In the genomic region with DNA sequence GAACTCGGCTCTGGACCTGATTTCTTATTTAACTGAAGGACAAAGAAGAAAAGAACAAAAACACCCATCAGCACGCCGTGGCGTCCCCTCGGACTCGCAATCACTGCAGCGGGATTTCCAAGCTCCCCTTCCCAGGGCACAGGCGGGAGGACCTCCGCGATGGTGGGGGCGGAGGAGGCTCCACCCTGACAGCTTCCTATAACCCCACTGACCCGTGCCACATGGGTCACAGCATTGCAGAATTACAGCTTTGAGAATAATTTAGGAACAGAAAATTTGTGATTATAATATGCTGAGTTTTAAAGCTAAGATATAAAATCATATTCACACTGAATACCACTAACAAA, we compare ENCODE assay signal across 12 cellular contexts.
A peak's percentile ranks its signal among the peaks of the same experiment; 100 is the strongest.
DNase-seq lines count a peak whose midpoint lies in the region; ATAC-seq, FAIRE-seq and TF ChIP-seq lines count a peak whose summit lies in the region.
"Had no signal": no experiment of that assay in that cellular context is flagged by ENCODE, and none has a peak within 500 bp of the region (broad histone marks: within the 10 kb centered on the region; RNA-seq: fewer than 3 reads in every experiment).

No MANE protein-coding gene starts in this region.

- no peak for DNase-seq in H1 (ENCODE audit: low read depth in 1 of 2, low spot score in 2 of 2)
- DNase-seq in left lung: no peak
- DNase-seq in GM19240 (ENCODE audit: insufficient read length, low spot score): no peak
- no peak for DNase-seq in NCI-H2171 treated with DMSO at 0.1 percent for 48 hours (lab: John Stamatoyannopoulos, UW)
- DNase-seq: activated CD4-positive, alpha-beta T cell treated with anti-CD3 and anti-CD28 coated beads for 36 hours; activated gamma-delta T cell treated with Interleukin-2 at 50 U/mL for 16 hours; stimulated activated CD4-positive, alpha-beta T cell treated with anti-CD3 and anti-CD28 coated beads, Interleukin-4, amount 100 ng/mL, for 4 hours had no signal

- no peak overlapping the region for H2BK120ac ChIP-seq in H1 (replicated peaks; ENCODE audit: low read depth, low read length)

- H2BK12ac ChIP-seq in H1 (ENCODE audit: low read depth, low read length): no peak overlapping the region

- H3K27ac ChIP-seq in HUES48 (ENCODE audit: low read depth, low read length): no peak overlapping the region
- H3K27ac ChIP-seq in H1 (ENCODE audit: low read depth, low read length): no peak overlapping the region
- no peak overlapping the region for H3K27ac ChIP-seq in left lung
- no peak overlapping the region for H3K27ac ChIP-seq in skeletal muscle tissue (ENCODE audit: low read depth, low read length)

- H3K56ac ChIP-seq in H1 (replicated peaks; ENCODE audit: insufficient read length, low read depth, low read length): no peak overlapping the region

- H2BK15ac ChIP-seq in H1 (ENCODE audit: low read length): no peak overlapping the region

- TF ChIP-seq CTCF in H1 (IDR thresholded peaks at IDR 0.05; ENCODE audit: control extremely low read depth in 1 of 3, insufficient read depth in 1 of 3, low read depth in 1 of 3, low read length in 3 of 3) (no peak), left lung (IDR thresholded peaks at IDR 0.05) (no peak)

- H3K4me3 ChIP-seq in HUES48 (ENCODE audit: low read depth, low read length) (peak overlapping the region; percentile 65), H1 (ENCODE audit: extremely low read depth in 1 of 4, insufficient read depth in 2 of 4, low read depth in 3 of 4, low read length in 4 of 4) (peak overlapping the region; percentile 34 to 57 (median 50); a peak in 7 of 8 replicates), left lung (peak overlapping the region; percentile 4 to 10), skeletal muscle tissue (ENCODE audit: low read length in 3 of 3) (peak overlapping the region; percentile 44 to 66 (median 64))
- H3K4me3 ChIP-seq: HAP-1 had no signal

- no peak overlapping the region for H3K9ac ChIP-seq in HUES48 (ENCODE audit: low read depth, low read length)
- peak overlapping the region in 1 of 4 experiments; percentile 33; a peak in 1 of 7 replicates for H3K9ac ChIP-seq in H1 (replicated peaks in 1 of 4; ENCODE audit: extremely low read depth in 1 of 4, low read depth in 3 of 4, low read length in 3 of 4)
- H3K9ac ChIP-seq in skeletal muscle tissue (ENCODE audit: low read depth in 1 of 3, low read length in 3 of 3): peak overlapping the region in 2 of 3 donors; percentile 29 to 69

- H3K23ac ChIP-seq in H1 (ENCODE audit: insufficient read length): no peak overlapping the region

- no peak overlapping the region for H2AK5ac ChIP-seq in H1 (ENCODE audit: low read depth, low read length)

- no peak for TF ChIP-seq POLR2A in H1 (IDR thresholded peaks at IDR 0.05; ENCODE audit: control extremely low read depth in 1 of 2, low read depth in 2 of 2, low read length in 2 of 2)

- H2AFZ ChIP-seq in H1 (ENCODE audit: low read length): peak overlapping the region; percentile 54; the same call in 1 of the 2 replicates

- H3K36me3 ChIP-seq in HUES48 (ENCODE audit: control insufficient read depth, insufficient read depth, low read length) (no peaks in the 10 kb centered on the region), H1 (ENCODE audit: control insufficient read depth in 2 of 4, insufficient read depth in 4 of 4, low read length in 3 of 4) (no peaks in the 10 kb centered on the region), left lung (no peaks in the 10 kb centered on the region), skeletal muscle tissue (ENCODE audit: control insufficient read depth in 3 of 3, insufficient read depth in 3 of 3, low read length in 3 of 3) (no peaks in the 10 kb centered on the region)
- H3K36me3 ChIP-seq: HAP-1 had no signal

- no peak overlapping the region for H4K8ac ChIP-seq in H1 (ENCODE audit: extremely low read depth, insufficient read depth, low read length)

- no peak overlapping the region for H4K91ac ChIP-seq in H1 (replicated peaks; ENCODE audit: insufficient read length, low read length)

- no peak overlapping the region for H3K4ac ChIP-seq in H1 (replicated peaks; ENCODE audit: insufficient read length, low read depth, low read length)

- H3K18ac ChIP-seq in H1 (ENCODE audit: extremely low read depth, low read length): no peak overlapping the region

- intact Hi-C loops in left lung (cut with DNase I): no loop called here

- H3K27me3 ChIP-seq in HUES48 (ENCODE audit: control insufficient read depth, insufficient read depth, low read length): peaks cover 17% of the 10 kb centered on the region
- peaks cover 1 to 6% (median 3%) of the 10 kb centered on the region in 4 experiments; a peak in 3 of 7 replicates for H3K27me3 ChIP-seq in H1 (replicated peaks in 1 of 4; ENCODE audit: control insufficient read depth in 3 of 4, extremely low read depth in 1 of 4, insufficient read depth in 3 of 4, low read length in 3 of 4)
- peaks cover 0 to 10% of the 10 kb centered on the region in 2 donors for H3K27me3 ChIP-seq in left lung
- peaks cover 5 to 8% (median 7%) of the 10 kb centered on the region in 3 donors for H3K27me3 ChIP-seq in skeletal muscle tissue (ENCODE audit: control insufficient read depth in 3 of 3, insufficient read depth in 3 of 3, low read length in 3 of 3)

- no peak for TF ChIP-seq RAD21 in H1 (IDR thresholded peaks at IDR 0.05 in 1 of 2, conservative IDR thresholded peaks at IDR 0.05 in 1 of 2; ENCODE audit: low read depth in 2 of 2, low read length in 2 of 2)

- no peaks in the 10 kb centered on the region for H3K79me1 ChIP-seq in H1 (ENCODE audit: low read depth, low read length)

- POLR2A ChIA-PET in H1 (lab: Charles Lee; ENCODE audit: partially characterized antibody): no interaction called here

- H2BK5ac ChIP-seq in H1 (ENCODE audit: low read depth, low read length): no peak overlapping the region

- H3K14ac ChIP-seq in H1 (ENCODE audit: insufficient read length): no peak overlapping the region

- peak; percentile 34 for ATAC-seq in left lung
- no peak for ATAC-seq in activated CD4-positive, CD25-positive, alpha-beta regulatory T cell treated with anti-CD3 and anti-CD28 coated beads, Interleukin-2, amount 50 U/mL, for 24 hours
- ATAC-seq in HG03025 (IDR thresholded peaks at IDR 0.05; ENCODE audit: low FRiP score, unreplicated experiment): no peak
- ATAC-seq: activated CD4-positive, alpha-beta T cell treated with anti-CD3 and anti-CD28 coated beads for 36 hours had no signal

- no peak overlapping the region for H2BK20ac ChIP-seq in H1 (ENCODE audit: low read length)

- no peaks in the 10 kb centered on the region for H4K20me1 ChIP-seq in H1 (replicated peaks in 1 of 2; ENCODE audit: control insufficient read depth in 1 of 2, insufficient read depth in 2 of 2, low read length in 2 of 2)

- peak overlapping the region; percentile 80 to 88 for H3K4me2 ChIP-seq in H1 (ENCODE audit: insufficient read depth in 1 of 2, low read depth in 2 of 2, low read length in 2 of 2)

- CTCF ChIA-PET in H1 (lab: Charles Lee; ENCODE audit: partially characterized antibody): interaction anchor here (1.0 to 1.6 kb wide), 3 partner anchors 11 to 366 kb away, joined by 3 to 4 read pairs (median 3); no protein-coding TSS in a partner anchor

- FAIRE-seq in H1 (lab: Jason Lieb, UNC): no peak

- H3K9me3 ChIP-seq in HUES48 (ENCODE audit: control insufficient read depth, insufficient read depth, low read length): no peaks in the 10 kb centered on the region
- no peaks in the 10 kb centered on the region for H3K9me3 ChIP-seq in H1 (ENCODE audit: insufficient read depth in 2 of 2, low read depth in 1 of 2, low read length in 1 of 2)
- no peaks in the 10 kb centered on the region for H3K9me3 ChIP-seq in left lung
- no peaks in the 10 kb centered on the region for H3K9me3 ChIP-seq in skeletal muscle tissue (ENCODE audit: control insufficient read depth in 3 of 3, low read length in 3 of 3)
- H3K9me3 ChIP-seq: HAP-1 had no signal

- H3K4me1 ChIP-seq in HUES48 (ENCODE audit: control insufficient read depth, insufficient read depth, low read length) (no peaks in the 10 kb centered on the region), H1 (replicated peaks in 1 of 4; ENCODE audit: control insufficient read depth in 3 of 4, insufficient read depth in 4 of 4, low read length in 3 of 4) (no peaks in the 10 kb centered on the region; a peak in 1 of 7 replicates), left lung (peaks cover 0 to 5% of the 10 kb centered on the region in 2 donors), skeletal muscle tissue (ENCODE audit: control insufficient read depth in 3 of 3, insufficient read depth in 3 of 3, low read length in 3 of 3) (peaks cover 0 to 5% (median 0%) of the 10 kb centered on the region in 3 donors)
- H3K4me1 ChIP-seq: HAP-1 had no signal

- no peak overlapping the region for H4K5ac ChIP-seq in H1 (ENCODE audit: insufficient read length, low read depth, low read length)

- H3K79me2 ChIP-seq in H1 (ENCODE audit: control insufficient read depth in 1 of 2, insufficient read depth in 2 of 2, low read length in 2 of 2): no peaks in the 10 kb centered on the region

- peaks cover 7% of the 10 kb centered on the region for H3K23me2 ChIP-seq in H1 (ENCODE audit: low read depth, low read length)

- 17% methylated on average over 12 of the region's 12 CpGs; no CpG with 5 or more reads in 1 of the 2 experiments for WGBS in H1 (ENCODE audit: extremely low coverage in 1 of 2, insufficient coverage in 1 of 2, insufficient read length in 1 of 2, insufficient replicate concordance in 2 of 2, low coverage in 1 of 2, low lambda C conversion rate in 2 of 2, missing lambda C conversion rate in 1 of 2), 2 experiments

- no peak for TF ChIP-seq EP300 in H1 (IDR thresholded peaks at IDR 0.05; ENCODE audit: borderline replicate concordance in 1 of 2, low read depth in 2 of 2, low read length in 2 of 2)

TF ChIP-seq in H1, 55 proteins besides CTCF, POLR2A, EP300 and RAD21:
- TF ChIP-seq SAP30 (IDR thresholded peaks at IDR 0.05; ENCODE audit: insufficient read depth, insufficient replicate concordance, low read length): no peak
- peak; percentile 21 for TF ChIP-seq ASH2L (IDR thresholded peaks at IDR 0.05; ENCODE audit: low read length)
- no peak for TF ChIP-seq TEAD4 (IDR thresholded peaks at IDR 0.05; ENCODE audit: low read depth, low read length)
TF ChIP-seq in H1: peak in this region for 1.

Comparison
In these comparisons a context has a peak if more than half of its experiments do, and no peak if none do; other contexts are left out.
1. H3K4me3 ChIP-seq: peak in every context shown above with its lines; median percentile 65 in HUES48; 64 in skeletal muscle tissue; 50 in H1; 7 in left lung.